7 cellular contexts compared by ENCODE assay signal in the genomic region with DNA sequence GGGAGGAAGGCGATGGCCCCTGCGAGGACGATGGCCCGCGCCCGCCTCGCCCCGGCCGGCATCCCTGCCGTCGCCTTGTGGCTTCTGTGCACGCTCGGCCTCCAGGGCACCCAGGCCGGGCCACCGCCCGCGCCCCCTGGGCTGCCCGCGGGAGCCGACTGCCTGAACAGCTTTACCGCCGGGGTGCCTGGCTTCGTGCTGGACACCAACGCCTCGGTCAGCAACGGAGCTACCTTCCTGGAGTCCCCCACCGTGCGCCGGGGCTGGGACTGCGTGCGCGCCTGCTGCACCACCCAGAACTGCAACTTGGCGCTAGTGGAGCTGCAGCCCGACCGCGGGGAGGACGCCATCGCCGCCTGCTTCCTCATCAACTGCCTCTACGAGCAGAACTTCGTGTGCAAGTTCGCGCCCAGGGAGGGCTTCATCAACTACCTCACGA. TPM values are rescaled to one million over a fixed set of nuclear protein-coding genes. Genes with fewer than 3 reads are reported as not detected.
DNase-seq lines count a peak whose midpoint lies in the region; ATAC-seq and TF ChIP-seq lines count a peak whose summit lies in the region.

No MANE protein-coding gene starts in this region.

- RAD21 ChIA-PET in HCT116 (lab: Charles Lee; ENCODE audit: low non-redundant PET in 1 of 2, low total read pairs in 2 of 2, uncharacterized antibody in 2 of 2, unreplicated experiment in 2 of 2), result no interaction called here

- POLR2A ChIA-PET in HCT116 (lab: Charles Lee), result interaction anchor here (1.4 kb wide), 1 partner anchor 10 kb away, joined by 10 read pairs; no protein-coding TSS in a partner anchor

- H3K9ac ChIP-seq in HCT116 (ENCODE audit: low read length) (peak overlapping the region; percentile 77), stomach smooth muscle (ENCODE audit: low read length in 2 of 2) (no peak overlapping the region)

- TF ChIP-seq POLR2A in HCT116 (IDR thresholded peaks at IDR 0.05; ENCODE audit: borderline replicate concordance, extremely low read depth, insufficient read depth, insufficient read length), result no peak

- H2AFZ ChIP-seq in HCT116 (ENCODE audit: low read depth, low read length, poor library complexity, severe bottlenecking), result no peak overlapping the region

- H3K4me1 ChIP-seq in HCT116 (ENCODE audit: control insufficient read depth in 1 of 2, insufficient read depth in 2 of 2, low read length in 2 of 2) (peaks cover 37 to 50% of the 10 kb centered on the region in 2 experiments), lower lobe of right lung (peaks cover 45% of the 10 kb centered on the region), stomach smooth muscle (ENCODE audit: control insufficient read depth, insufficient read depth, low read length) (peaks cover 24% of the 10 kb centered on the region)

- peak overlapping the region; percentile 99 for H3K4me2 ChIP-seq in HCT116 (ENCODE audit: low read length)

- H3K4me3 ChIP-seq in HCT116 (replicated peaks in 1 of 2; ENCODE audit: low read depth in 1 of 2, low read length in 2 of 2), result peak overlapping the region; percentile 79 to 95
- H3K4me3 ChIP-seq in lower lobe of right lung, result peak overlapping the region; percentile 71
- H3K4me3 ChIP-seq in stomach smooth muscle (ENCODE audit: low read length in 2 of 2), result peak overlapping the region; percentile 53 to 69

- H3K9me3 ChIP-seq in HCT116 (ENCODE audit: control insufficient read depth in 1 of 2, insufficient read depth in 1 of 2, low read depth in 1 of 2, low read length in 2 of 2), result no peaks in the 10 kb centered on the region
- H3K9me3 ChIP-seq in lower lobe of right lung, result no peaks in the 10 kb centered on the region
- no peaks in the 10 kb centered on the region for H3K9me3 ChIP-seq in stomach smooth muscle (ENCODE audit: control insufficient read depth in 2 of 2, low read length in 2 of 2)

- H3K27ac ChIP-seq in HCT116 (ENCODE audit: low read depth, low read length), result peak overlapping the region; percentile 93
- H3K27ac ChIP-seq in lower lobe of right lung, result peak overlapping the region; percentile 83
- H3K27ac ChIP-seq in stomach smooth muscle (ENCODE audit: low read length), result no peak overlapping the region

- H3K27me3 ChIP-seq in HCT116 (ENCODE audit: insufficient read depth, low read length), result no peaks in the 10 kb centered on the region
- peaks cover 16% of the 10 kb centered on the region for H3K27me3 ChIP-seq in lower lobe of right lung (ENCODE audit: low read depth)
- peaks cover 34 to 53% of the 10 kb centered on the region in 2 donors for H3K27me3 ChIP-seq in stomach smooth muscle (ENCODE audit: control insufficient read depth in 1 of 2, insufficient read depth in 2 of 2, low read length in 2 of 2)

- peaks cover 4 to 8% of the 10 kb centered on the region in 2 experiments; a peak in 3 of 4 replicates for H3K36me3 ChIP-seq in HCT116 (ENCODE audit: control insufficient read depth in 1 of 2, insufficient read depth in 2 of 2, low read length in 2 of 2)
- no peaks in the 10 kb centered on the region for H3K36me3 ChIP-seq in lower lobe of right lung
- H3K36me3 ChIP-seq in stomach smooth muscle (ENCODE audit: control insufficient read depth in 2 of 2, insufficient read depth in 2 of 2, low read length in 2 of 2), result no peaks in the 10 kb centered on the region

- TF ChIP-seq CTCF in HCT116 (IDR thresholded peaks at IDR 0.05 in 2 of 3, conservative IDR thresholded peaks at IDR 0.05 in 1 of 3; ENCODE audit: borderline replicate concordance in 1 of 3, insufficient read depth in 1 of 3, low read depth in 2 of 3, low read length in 2 of 3), result no peak
- no peak for TF ChIP-seq CTCF in lower lobe of right lung (IDR thresholded peaks at IDR 0.05)

- H4K20me1 ChIP-seq in HCT116 (ENCODE audit: insufficient read depth), result no peaks in the 10 kb centered on the region; the same call in 1 of the 2 replicates

- ATAC-seq in HCT116 (no peak; the same call in 1 of the 2 replicates), lower lobe of right lung (peak; percentile 31 to 51)

- H3K9me2 ChIP-seq in HCT116 (ENCODE audit: insufficient read depth), result no peaks in the 10 kb centered on the region

- no peak for DNase-seq in HCT116 (ENCODE audit: low read depth, low spot score)
- peak in 3 of 5 donors; percentile 6 to 41 (median 15) for DNase-seq in T-helper 1 cell
- peak; percentile 29 for DNase-seq in central memory CD4-positive, alpha-beta T cell
- DNase-seq in lower lobe of right lung, result peak; percentile 73
- DNase-seq in NAMALWA (ENCODE audit: low spot score), result no peak
- no peak for DNase-seq in NCI-H1694 treated with DMSO at 0.1 percent for 48 hours (lab: John Stamatoyannopoulos, UW)

- intact Hi-C loops in HCT116 (cut with micrococcal nuclease) (loop anchor here (2.0 kb wide), 1 partner anchor 58 kb away; no protein-coding TSS in a partner anchor), lower lobe of right lung (cut with DNase I) (no loop called here)

- peaks cover 56% of the 10 kb centered on the region for H3K79me2 ChIP-seq in HCT116 (ENCODE audit: insufficient read depth, low read length)

- CTCF ChIA-PET in HCT116 (lab: Charles Lee), result interaction anchor here (0.6 to 5.2 kb wide), 4 partner anchors 14 to 51 kb away, joined by 3 to 61 read pairs (median 5); a partner anchor contains a TSS

- no TSS peak for BruUV-seq in HCT116 (replicated peaks; lab: Mats Ljungman, UMichigan)

- TF ChIP-seq RAD21 in HCT116 (IDR thresholded peaks at IDR 0.05; ENCODE audit: low read depth), result no peak

TF ChIP-seq in HCT116, 20 proteins besides CTCF, POLR2A, EP300 and RAD21:
- TF ChIP-seq ZNF274 (IDR thresholded peaks at IDR 0.05; ENCODE audit: low read depth, low read length) (no peak), SP1 (IDR thresholded peaks at IDR 0.05; ENCODE audit: low read depth) (no peak)
- TF ChIP-seq, protein P1, sequence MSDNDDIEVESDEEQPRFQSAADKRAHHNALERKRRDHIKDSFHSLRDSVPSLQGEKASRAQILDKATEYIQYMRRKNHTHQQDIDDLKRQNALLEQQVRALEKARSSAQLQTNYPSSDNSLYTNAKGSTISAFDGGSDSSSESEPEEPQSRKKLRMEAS (IDR thresholded peaks at IDR 0.05), result no peak

RNA-seq across cellular contexts. Expression of a gene that starts 0.7 kb away (rescaled TPM):
- 123 TPM for total RNA-seq in HCT116 (2021; ENCODE audit: unreplicated experiment)
- 142 and 165 TPM in 2 replicates for polyA plus RNA-seq in HCT116 (2012)
- total RNA-seq in lower lobe of right lung, result 76.5 TPM

RNA-seq across cellular contexts. Expression of a gene that starts 16.1 kb away (rescaled TPM):
- total RNA-seq in HCT116 (2021; ENCODE audit: unreplicated experiment) (not detected), lower lobe of right lung (0.53 TPM)
- 0.09 TPM in 1 of 2 replicates, not detected in the other for polyA plus RNA-seq in HCT116 (2012)

RNA-seq across cellular contexts. Expression of a gene that starts 29.5 kb away (rescaled TPM):
- 6.0 TPM for total RNA-seq in HCT116 (2021; ENCODE audit: unreplicated experiment)
- polyA plus RNA-seq in HCT116 (2012), result 4.2 and 4.5 TPM in 2 replicates
- 1.5 TPM for total RNA-seq in lower lobe of right lung

RNA-seq across cellular contexts. Expression of a gene that starts 37.3 kb away (rescaled TPM):
- 36.1 TPM for total RNA-seq in HCT116 (2021; ENCODE audit: unreplicated experiment)
- polyA plus RNA-seq in HCT116 (2012), result 37.1 and 40.5 TPM in 2 replicates
- 28.4 TPM for total RNA-seq in lower lobe of right lung

RNA-seq across cellular contexts. Expression of a gene that starts 37.7 kb away (rescaled TPM):
- 29.1 TPM for total RNA-seq in HCT116 (2021; ENCODE audit: unreplicated experiment)
- 36.0 and 37.7 TPM in 2 replicates for polyA plus RNA-seq in HCT116 (2012)
- total RNA-seq in lower lobe of right lung, result 29.6 TPM

Comparison
In these comparisons a context has a peak if more than half of its experiments do, and no peak if none do; other contexts are left out.
1. DNase-seq: peak in T-helper 1 cell (3 of 5), central memory CD4-positive, alpha-beta T cell (single experiment) and lower lobe of right lung (single experiment); none in HCT116 (single experiment), NAMALWA (single experiment) and NCI-H1694 treated with DMSO at 0.1 percent for 48 hours (single experiment).
2. Peak in every context shown above with its lines, with median percentiles within 50 percentile points of each other: H3K4me3 ChIP-seq.